In genomic region chr1:18411321-18411720, GRCh38 we compare ENCODE assay signal across 37 cellular contexts.
"Had no signal": no experiment of that assay in that cellular context is flagged by ENCODE, and none has a peak within 500 bp of the region (broad histone marks: within the 10 kb centered on the region; RNA-seq: fewer than 3 reads in every experiment).

No MANE protein-coding gene starts in this region.

- H3K36me3 Mint-ChIP-seq: activated CD8-positive, alpha-beta memory T cell treated with anti-CD3 and anti-CD28 coated beads, Interleukin-2, amount 10 ng/mL, durations not matched to agents 7 days and 5 days; activated naive CD4-positive, alpha-beta T cell treated with anti-CD3 and anti-CD28 coated beads, Interleukin-2, amount 10 ng/mL, durations not matched to agents 7 days and 5 days; activated naive CD4-positive, alpha-beta T cell treated with anti-CD3 and anti-CD28 coated beads, Interleukin-2, amount 50 U/mL, for 24 hours; activated naive CD8-positive, alpha-beta T cell; activated naive CD8-positive, alpha-beta T cell treated with anti-CD3 and anti-CD28 coated beads, Interleukin-2, amount 10 ng/mL, durations not matched to agents 7 days and 5 days; brain had no signal

- H3K36me3 ChIP-seq: ascending aorta, cardiac muscle cell had no signal

- H3K9me3 Mint-ChIP-seq: activated naive CD4-positive, alpha-beta T cell treated with anti-CD3 and anti-CD28 coated beads, Interleukin-2, amount 50 U/mL, for 24 hours; T-helper 2 cell treated with Interferon-gamma antibody and Interleukin-4, amounts not matched to agents 5 μg/mL and 100 μg/mL, for 36 hours had no signal

- H3K4me1 Mint-ChIP-seq: activated CD4-positive, alpha-beta memory T cell treated with anti-CD3 and anti-CD28 coated beads, Interleukin-2, amount 10 ng/mL, durations not matched to agents 7 days and 5 days; activated CD4-positive, alpha-beta T cell treated with anti-CD3 and anti-CD28 coated beads for 36 hours; activated CD4-positive, alpha-beta T cell treated with anti-CD3 and anti-CD28 coated beads, Interleukin-2, amount 10 ng/mL, durations not matched to agents 7 days and 5 days; activated CD8-positive, alpha-beta memory T cell treated with anti-CD3 and anti-CD28 coated beads, Interleukin-2, amount 10 ng/mL, durations not matched to agents 7 days and 5 days; activated naive CD4-positive, alpha-beta T cell treated with anti-CD3 and anti-CD28 coated beads, Interleukin-2, amount 10 ng/mL, durations not matched to agents 7 days and 5 days; activated naive CD4-positive, alpha-beta T cell treated with anti-CD3 and anti-CD28 coated beads, Interleukin-2, amount 50 U/mL, for 24 hours; activated naive CD8-positive, alpha-beta T cell treated with anti-CD3 and anti-CD28 coated beads, Interleukin-2, amount 10 ng/mL, durations not matched to agents 7 days and 5 days; activated naive CD8-positive, alpha-beta T cell treated with anti-CD3 and anti-CD28 coated beads, Interleukin-2, amount 50 U/mL, for 24 hours had no signal

- H3K4me3 ChIP-seq: ascending aorta, cardiac muscle cell had no signal

- FAIRE-seq: bronchial epithelial cell, TTC549 had no signal

- H3K27me3 ChIP-seq: ascending aorta, cardiac muscle cell had no signal

- H3K27me3 Mint-ChIP-seq: activated CD4-positive, alpha-beta memory T cell treated with anti-CD3 and anti-CD28 coated beads, Interleukin-2, amount 10 ng/mL, durations not matched to agents 7 days and 5 days; activated CD4-positive, alpha-beta T cell treated with anti-CD3 and anti-CD28 coated beads, Interleukin-2, amount 10 ng/mL, durations not matched to agents 7 days and 5 days; activated CD8-positive, alpha-beta memory T cell treated with anti-CD3 and anti-CD28 coated beads, Interleukin-2, amount 10 ng/mL, durations not matched to agents 7 days and 5 days; activated naive CD4-positive, alpha-beta T cell treated with anti-CD3 and anti-CD28 coated beads, Interleukin-2, amount 10 ng/mL, durations not matched to agents 7 days and 5 days; activated naive CD8-positive, alpha-beta T cell treated with anti-CD3 and anti-CD28 coated beads, Interleukin-2, amount 10 ng/mL, durations not matched to agents 7 days and 5 days had no signal

- H3K27ac Mint-ChIP-seq: activated CD4-positive, alpha-beta memory T cell treated with anti-CD3 and anti-CD28 coated beads, Interleukin-2, amount 10 ng/mL, durations not matched to agents 7 days and 5 days; activated CD4-positive, alpha-beta T cell treated with anti-CD3 and anti-CD28 coated beads for 36 hours; activated CD4-positive, alpha-beta T cell treated with anti-CD3 and anti-CD28 coated beads, Interleukin-2, amount 10 ng/mL, durations not matched to agents 7 days and 5 days; activated CD8-positive, alpha-beta memory T cell treated with anti-CD3 and anti-CD28 coated beads, Interleukin-2, amount 10 ng/mL, durations not matched to agents 7 days and 5 days; activated CD8-positive, alpha-beta T cell treated with anti-CD3 and anti-CD28 coated beads, Interleukin-2, amount 10 ng/mL, durations not matched to agents 7 days and 5 days; activated naive CD4-positive, alpha-beta T cell treated with anti-CD3 and anti-CD28 coated beads, Interleukin-2, amount 10 ng/mL, durations not matched to agents 7 days and 5 days; activated naive CD8-positive, alpha-beta T cell; activated naive CD8-positive, alpha-beta T cell treated with anti-CD3 and anti-CD28 coated beads, Interleukin-2, amount 10 ng/mL, durations not matched to agents 7 days and 5 days; activated naive CD8-positive, alpha-beta T cell treated with anti-CD3 and anti-CD28 coated beads, Interleukin-2, amount 50 U/mL, for 24 hours; activated T-cell treated with anti-CD3 and anti-CD28 coated beads, Interleukin-2, amount 50 U/mL, for 24 hours; activated T-helper 2 cell treated with anti-CD3 and anti-CD28 coated beads, Interferon-gamma antibody, Interleukin-2, Interleukin-4, amounts not matched to agents 10 μg/mL and 5 μg/mL and 100 μg/mL, durations not matched to agents 14 hours and 24 hours and 36 hours; brain; T-helper 1 cell treated with Interleukin-12 subunit alpha and Interleukin-12 subunit beta and Interleukin-4 antibody, amounts not matched to agents 30 μg/mL and 1 μg/mL, for 36 hours; T-helper 2 cell treated with Interferon-gamma antibody and Interleukin-4, amounts not matched to agents 5 μg/mL and 100 μg/mL, for 36 hours had no signal

- DNase-seq: activated CD4-positive, alpha-beta memory T cell treated with anti-CD3 and anti-CD28 coated beads, Interleukin-2, amount 10 ng/mL, durations not matched to agents 7 days and 5 days; activated CD4-positive, alpha-beta T cell treated with anti-CD3 and anti-CD28 coated beads for 1 hour; activated CD4-positive, alpha-beta T cell treated with anti-CD3 and anti-CD28 coated beads for 36 hours; activated CD4-positive, alpha-beta T cell treated with anti-CD3 and anti-CD28 coated beads for 48 hours; activated CD4-positive, alpha-beta T cell treated with anti-CD3 and anti-CD28 coated beads, Interleukin-2, amount 10 ng/mL, durations not matched to agents 7 days and 5 days; activated CD4-positive, alpha-beta T cell treated with anti-CD3 and anti-CD28 coated beads, Interleukin-2, amount 50 U/mL, for 48 hours; activated CD4-positive, CD25-positive, alpha-beta regulatory T cell; activated CD8-positive, alpha-beta memory T cell treated with anti-CD3 and anti-CD28 coated beads for 24 hours; activated CD8-positive, alpha-beta memory T cell treated with anti-CD3 and anti-CD28 coated beads, Interleukin-2, amount 10 ng/mL, durations not matched to agents 7 days and 5 days; activated CD8-positive, alpha-beta memory T cell treated with anti-CD3 and anti-CD28 coated beads, Interleukin-2, amount 50 U/mL, for 48 hours; activated CD8-positive, alpha-beta T cell treated with anti-CD3 and anti-CD28 coated beads, Interleukin-2, amount 10 ng/mL, durations not matched to agents 7 days and 5 days; activated effector memory CD4-positive, alpha-beta T cell treated with Interleukin-2 at 50 U/mL for 16 hours; activated gamma-delta T cell; activated naive CD4-positive, alpha-beta T cell treated with anti-CD3 and anti-CD28 coated beads, Interleukin-2, amount 10 ng/mL, durations not matched to agents 7 days and 5 days; activated naive CD4-positive, alpha-beta T cell treated with Interleukin-2 at 50 U/mL for 16 hours; activated naive CD8-positive, alpha-beta T cell treated with anti-CD3 and anti-CD28 coated beads, Interleukin-2, amount 10 ng/mL, durations not matched to agents 7 days and 5 days; activated naive CD8-positive, alpha-beta T cell treated with anti-CD3 and anti-CD28 coated beads, Interleukin-2, amount 50 U/mL, for 24 hours; activated T-cell treated with anti-CD3 and anti-CD28 coated beads, Interleukin-2, amount 50 U/mL, for 24 hours; activated T-cell treated with anti-CD3 and anti-CD28 coated beads, Interleukin-2, amount 50 U/mL, for 48 hours; amygdala; anterior cingulate cortex; central memory CD4-positive, alpha-beta T cell; T-helper 1 cell; T-helper 2 cell; T-helper 9 cell had no signal

- H3K4me3 Mint-ChIP-seq: activated CD4-positive, alpha-beta memory T cell treated with anti-CD3 and anti-CD28 coated beads, Interleukin-2, amount 10 ng/mL, durations not matched to agents 7 days and 5 days; activated CD4-positive, alpha-beta T cell treated with anti-CD3 and anti-CD28 coated beads for 36 hours; activated CD4-positive, alpha-beta T cell treated with anti-CD3 and anti-CD28 coated beads, Interleukin-2, amount 10 ng/mL, durations not matched to agents 7 days and 5 days; activated CD8-positive, alpha-beta memory T cell treated with anti-CD3 and anti-CD28 coated beads, Interleukin-2, amount 10 ng/mL, durations not matched to agents 7 days and 5 days; activated CD8-positive, alpha-beta T cell treated with anti-CD3 and anti-CD28 coated beads, Interleukin-2, amount 10 ng/mL, durations not matched to agents 7 days and 5 days; activated naive CD4-positive, alpha-beta T cell treated with anti-CD3 and anti-CD28 coated beads, Interleukin-2, amount 10 ng/mL, durations not matched to agents 7 days and 5 days; activated naive CD4-positive, alpha-beta T cell treated with anti-CD3 and anti-CD28 coated beads, Interleukin-2, amount 50 U/mL, for 24 hours; activated naive CD8-positive, alpha-beta T cell; activated naive CD8-positive, alpha-beta T cell treated with anti-CD3 and anti-CD28 coated beads, Interleukin-2, amount 10 ng/mL, durations not matched to agents 7 days and 5 days; activated naive CD8-positive, alpha-beta T cell treated with anti-CD3 and anti-CD28 coated beads, Interleukin-2, amount 50 U/mL, for 24 hours; activated T-cell treated with anti-CD3 and anti-CD28 coated beads, Interleukin-2, amount 50 U/mL, for 24 hours; brain; T-helper 1 cell treated with Interleukin-12 subunit alpha and Interleukin-12 subunit beta and Interleukin-4 antibody, amounts not matched to agents 30 μg/mL and 1 μg/mL, for 36 hours; T-helper 2 cell treated with Interferon-gamma antibody and Interleukin-4, amounts not matched to agents 5 μg/mL and 100 μg/mL, for 36 hours had no signal

- H3K4me1 ChIP-seq: ascending aorta had no signal

- H3K27ac ChIP-seq: ascending aorta, cardiac muscle cell, VCaP had no signal

- ATAC-seq: activated CD4-positive, alpha-beta T cell treated with anti-CD3 and anti-CD28 coated beads for 36 hours; activated CD4-positive, CD25-positive, alpha-beta regulatory T cell treated with anti-CD3 and anti-CD28 coated beads, Interleukin-2, amount 50 U/mL, for 24 hours; activated CD8-positive, alpha-beta memory T cell treated with anti-CD3 and anti-CD28 coated beads, Interleukin-2, amount 10 ng/mL, durations not matched to agents 7 days and 5 days; activated CD8-positive, alpha-beta T cell treated with anti-CD3 and anti-CD28 coated beads, Interleukin-2, amount 10 ng/mL, durations not matched to agents 7 days and 5 days; activated naive CD8-positive, alpha-beta T cell treated with anti-CD3 and anti-CD28 coated beads, Interleukin-2, amount 50 U/mL, for 24 hours had no signal
